In genomic region chr2:100876231-100876860, GRCh38 we compare ENCODE assay signal across 13 cellular contexts. TPM values are rescaled to one million over a fixed set of nuclear protein-coding genes. Genes with fewer than 3 reads are reported as not detected.
A peak's percentile ranks its signal among the peaks of the same experiment; 100 is the strongest.
DNase-seq lines count a peak whose midpoint lies in the region; ATAC-seq, FAIRE-seq and TF ChIP-seq lines count a peak whose summit lies in the region.
"Had no signal": no experiment of that assay in that cellular context is flagged by ENCODE, and none has a peak within 500 bp of the region (broad histone marks: within the 10 kb centered on the region; RNA-seq: fewer than 3 reads in every experiment).

No MANE protein-coding gene starts in this region.

- H3K36me3 Mint-ChIP-seq in astrocyte (ENCODE audit: low read depth, unreplicated experiment) = no peaks in the 10 kb centered on the region
- H3K36me3 Mint-ChIP-seq: activated naive CD8-positive, alpha-beta T cell; T-cell had no signal

- H2AFZ ChIP-seq in astrocyte (ENCODE audit: low read depth, low read length) = no peak overlapping the region

- H3K9me3 ChIP-seq in astrocyte (ENCODE audit: insufficient read depth, low read depth, low read length) (no peaks in the 10 kb centered on the region), right lobe of liver (no peaks in the 10 kb centered on the region), BE2C (no peaks in the 10 kb centered on the region)
- H3K9me3 ChIP-seq: BLaER1 had no signal

- TF ChIP-seq POLR2A in right lobe of liver (IDR thresholded peaks at IDR 0.05) = no peak

- H3K36me3 ChIP-seq in astrocyte (ENCODE audit: insufficient read depth, low read length) (no peaks in the 10 kb centered on the region), right lobe of liver (no peaks in the 10 kb centered on the region), BE2C (no peaks in the 10 kb centered on the region)
- H3K36me3 ChIP-seq: BLaER1 had no signal

- no peak overlapping the region for H3K27ac Mint-ChIP-seq in astrocyte (ENCODE audit: unreplicated experiment)
- H3K27ac Mint-ChIP-seq: activated naive CD8-positive, alpha-beta T cell; dendritic cell treated with granulocyte-macrophage colony-stimulating factor and Interleukin-4, amounts not matched to agents 40 ng/mL and 50 ng/mL, for 4 days had no signal

- H3K9me3 Mint-ChIP-seq in astrocyte (ENCODE audit: unreplicated experiment) = no peaks in the 10 kb centered on the region
- H3K9me3 Mint-ChIP-seq: dendritic cell treated with granulocyte-macrophage colony-stimulating factor and Interleukin-4, amounts not matched to agents 40 ng/mL and 50 ng/mL, for 4 days; T-cell had no signal

- H3K4me3 ChIP-seq in astrocyte (ENCODE audit: insufficient read depth, low read depth, low read length) = no peak overlapping the region
- H3K4me3 ChIP-seq in right lobe of liver = no peak overlapping the region
- no peak overlapping the region for H3K4me3 ChIP-seq in BE2C (ENCODE audit: low read depth, low read length)
- H3K4me3 ChIP-seq: BLaER1 had no signal

- intact Hi-C loops in right lobe of liver (cut with DNase I) = no loop called here

- no peak for ATAC-seq in right lobe of liver
- no peak for ATAC-seq in HG03175 (IDR thresholded peaks at IDR 0.05; ENCODE audit: unreplicated experiment)

- DNase-seq in stimulated activated CD4-positive, alpha-beta T cell treated with anti-CD3 and anti-CD28 coated beads, Interleukin-1b, Interleukin-23, amount 100 ng/mL, for 48 hours = peak; percentile 25
- DNase-seq in stimulated activated CD4-positive, alpha-beta T cell treated with anti-CD3 and anti-CD28 coated beads, Interleukin-4, amount 100 ng/mL, for 24 hours = no peak
- DNase-seq in astrocyte (ENCODE audit: low read depth) (peak; percentile 42), right lobe of liver (no peak), NCI-H1092 treated with DMSO at 0.1 percent for 48 hours (lab: John Stamatoyannopoulos, UW) (no peak), BE2C (no peak), NCI-H82 (lab: John Stamatoyannopoulos, UW) (no peak)

- 89% methylated on average over 7 of the region's 15 CpGs for WGBS in right lobe of liver (ENCODE audit: insufficient coverage, low coverage, low lambda C conversion rate, missing lambda C conversion rate)

- no peaks in the 10 kb centered on the region for H3K27me3 ChIP-seq in astrocyte (ENCODE audit: insufficient read depth, low read length)
- no peaks in the 10 kb centered on the region for H3K27me3 ChIP-seq in right lobe of liver
- H3K27me3 ChIP-seq in BE2C = no peaks in the 10 kb centered on the region
- H3K27me3 ChIP-seq: BLaER1 had no signal

- FAIRE-seq in astrocyte (lab: Jason Lieb, UNC) = no peak
- FAIRE-seq: GM12891 had no signal

- TF ChIP-seq CTCF in astrocyte (IDR thresholded peaks at IDR 0.05; ENCODE audit: insufficient read depth, low read depth, low read length) (no peak), right lobe of liver (IDR thresholded peaks at IDR 0.05) (no peak), BE2C (IDR thresholded peaks at IDR 0.05; ENCODE audit: low read depth, low read length) (no peak)

- H3K79me2 ChIP-seq in astrocyte (ENCODE audit: insufficient read depth, low read length) = no peaks in the 10 kb centered on the region

- no peak overlapping the region for H3K4me3 Mint-ChIP-seq in astrocyte (ENCODE audit: unreplicated experiment)
- H3K4me3 Mint-ChIP-seq: activated naive CD8-positive, alpha-beta T cell; dendritic cell treated with granulocyte-macrophage colony-stimulating factor and Interleukin-4, amounts not matched to agents 40 ng/mL and 50 ng/mL, for 4 days had no signal

- peak overlapping the region; percentile 80 for H3K4me2 ChIP-seq in astrocyte (ENCODE audit: low read length)
- H3K4me2 ChIP-seq: BLaER1 had no signal

- no peaks in the 10 kb centered on the region for H3K4me1 Mint-ChIP-seq in astrocyte (ENCODE audit: low read depth, unreplicated experiment)

- H4K20me1 ChIP-seq in astrocyte (ENCODE audit: insufficient read depth, low read length) = no peaks in the 10 kb centered on the region
- H4K20me1 ChIP-seq: BLaER1 had no signal

- no peaks in the 10 kb centered on the region for H3K27me3 Mint-ChIP-seq in astrocyte (ENCODE audit: low read depth, unreplicated experiment)
- H3K27me3 Mint-ChIP-seq: activated naive CD8-positive, alpha-beta T cell had no signal

- peaks cover 27% of the 10 kb centered on the region for H3K4me1 ChIP-seq in astrocyte (ENCODE audit: insufficient read depth, low read length)
- peaks cover 0 to 38% (median 11%) of the 10 kb centered on the region in 4 donors for H3K4me1 ChIP-seq in right lobe of liver
- no peaks in the 10 kb centered on the region for H3K4me1 ChIP-seq in BE2C

- peak overlapping the region; percentile 66 for H3K9ac ChIP-seq in astrocyte (ENCODE audit: low read length)
- H3K9ac ChIP-seq: BLaER1 had no signal

- H3K27ac ChIP-seq in astrocyte (ENCODE audit: low read depth, low read length) (peak overlapping the region; percentile 35), right lobe of liver (peak overlapping the region; percentile 6 to 87 (median 35))
- H3K27ac ChIP-seq: BLaER1 had no signal

RNA-seq across cellular contexts. Expression of gene NPAS2, which starts 56.4 kb away (rescaled TPM):
- total RNA-seq in astrocyte (5.5 and 5.8 TPM in 2 replicates), right lobe of liver (10 to 100 TPM in 5 of 6 experiments, 1 to 10 TPM in 1; 8.8 to 33.3 (median 24.5) TPM)
- 0.12 TPM for polyA plus RNA-seq in BE2C (2012; ENCODE audit: insufficient read depth, insufficient read length, low read depth)

Comparison
In these comparisons a context has a peak if more than half of its experiments do, and no peak if none do; other contexts are left out.
1. DNase-seq: peak in stimulated activated CD4-positive, alpha-beta T cell treated with anti-CD3 and anti-CD28 coated beads, Interleukin-1b, Interleukin-23, amount 100 ng/mL, for 48 hours (single experiment) and astrocyte (single experiment); none in stimulated activated CD4-positive, alpha-beta T cell treated with anti-CD3 and anti-CD28 coated beads, Interleukin-4, amount 100 ng/mL, for 24 hours (single experiment), right lobe of liver (0 of 3), NCI-H1092 treated with DMSO at 0.1 percent for 48 hours (single experiment), BE2C (single experiment) and NCI-H82 (single experiment).